ENCODE assay signal across 8 cellular contexts in genomic region chr20:31712564-31713311, GRCh38. TPM values are rescaled to one million over a fixed set of nuclear protein-coding genes. Genes with fewer than 3 reads are reported as not detected.
DNase-seq lines count a peak whose midpoint lies in the region; ATAC-seq and TF ChIP-seq lines count a peak whose summit lies in the region.

No MANE protein-coding gene starts in this region.

- H3K9me3 ChIP-seq in ascending aorta (no peaks in the 10 kb centered on the region), right atrium auricular region (no peaks in the 10 kb centered on the region)

- H3K4me1 Mint-ChIP-seq in progenitor cell of endocrine pancreas (ENCODE audit: low read depth) = peaks cover 75% of the 10 kb centered on the region

- H3K4me3 ChIP-seq in ascending aorta (peak overlapping the region; percentile 18 to 53), right atrium auricular region (peak overlapping the region in 1 of 2 donors; percentile 22)

- TF ChIP-seq CTCF in ascending aorta (IDR thresholded peaks at IDR 0.05) = no peak
- no peak for TF ChIP-seq CTCF in right atrium auricular region (IDR thresholded peaks at IDR 0.05)
- no peak for TF ChIP-seq CTCF in progenitor cell of endocrine pancreas (IDR thresholded peaks at IDR 0.05; ENCODE audit: unreplicated experiment)

- intact Hi-C loops in ascending aorta (cut with DNase I) = loop anchor here (1.0 kb wide), 3 partner anchors 10 to 42 kb away; partner anchors contain the start of gene BCL2L1

- H3K36me3 ChIP-seq in ascending aorta (peaks cover 6 to 23% of the 10 kb centered on the region in 2 donors), right atrium auricular region (peaks cover 43% of the 10 kb centered on the region)

- H3K27ac Mint-ChIP-seq in progenitor cell of endocrine pancreas = peak overlapping the region; percentile 99

- no peaks in the 10 kb centered on the region for H3K27me3 ChIP-seq in ascending aorta
- no peaks in the 10 kb centered on the region for H3K27me3 ChIP-seq in right atrium auricular region

- H3K4me1 ChIP-seq in ascending aorta (peaks cover 28 to 81% of the 10 kb centered on the region in 2 donors), right atrium auricular region (peaks cover 5 to 98% of the 10 kb centered on the region in 2 donors)

- peak overlapping the region; percentile 95 to 98 for H3K27ac ChIP-seq in ascending aorta
- peak overlapping the region; percentile 96 to 98 for H3K27ac ChIP-seq in right atrium auricular region

- peaks cover 44% of the 10 kb centered on the region for H3K36me3 Mint-ChIP-seq in progenitor cell of endocrine pancreas (ENCODE audit: insufficient read depth)

- DNase-seq in AG08396 (ENCODE audit: low spot score) (peak; percentile 71), HT-29 (ENCODE audit: low spot score) (peak; percentile 99), ascending aorta (ENCODE audit: low spot score in 2 of 2) (peak; percentile 87 to 98), right atrium auricular region (ENCODE audit: low spot score) (peak; percentile 97), progenitor cell of endocrine pancreas (ENCODE audit: low spot score, unreplicated experiment) (peak; percentile 41)

- ATAC-seq in GM21737 (IDR thresholded peaks at IDR 0.05; ENCODE audit: unreplicated experiment) (no peak), HG02571 (IDR thresholded peaks at IDR 0.05; ENCODE audit: unreplicated experiment) (no peak), HG02610 (IDR thresholded peaks at IDR 0.05; ENCODE audit: unreplicated experiment) (no peak)

- H3K27me3 Mint-ChIP-seq in progenitor cell of endocrine pancreas = no peaks in the 10 kb centered on the region

- H3K4me3 Mint-ChIP-seq in progenitor cell of endocrine pancreas (ENCODE audit: low read depth) = peak overlapping the region; percentile 40

- no peaks in the 10 kb centered on the region for H3K9me3 Mint-ChIP-seq in progenitor cell of endocrine pancreas (ENCODE audit: low read depth)

RNA-seq across cellular contexts. Expression of gene BCL2L1, which starts 9.9 kb away (rescaled TPM):
- 324 and 325 TPM in 2 replicates for total RNA-seq in HT-29 (2014; rRNA removed; shearing (Covaris generic))
- total RNA-seq in ascending aorta (200 TPM), right atrium auricular region (10 to 100 TPM; 84.2 to 93.5 TPM), progenitor cell of endocrine pancreas (130 and 136 TPM in 2 replicates)

RNA-seq across cellular contexts. Expression of gene TPX2, which starts 26.4 kb away (rescaled TPM):
- total RNA-seq in HT-29 (2014; rRNA removed; shearing (Covaris generic)) = 94.4 and 101 TPM in 2 replicates
- not detected for total RNA-seq in ascending aorta
- 1 to 10 TPM in 1 of 2 donors, under 1 TPM in 1; 0.20 to 2.9 TPM for total RNA-seq in right atrium auricular region
- 71.9 and 77.0 TPM in 2 replicates for total RNA-seq in progenitor cell of endocrine pancreas

Comparison
In these comparisons a context has a peak if more than half of its experiments do, and no peak if none do; other contexts are left out.
1. DNase-seq: peak in every context shown above with its lines; median percentile 99 in HT-29; 97 in right atrium auricular region; 92 in ascending aorta; 71 in AG08396; 41 in progenitor cell of endocrine pancreas.
2. RNA of gene TPX2, which starts 26.4 kb away (total RNA-seq): 94.4 to 101 TPM in HT-29 and 71.9 to 77.0 TPM in progenitor cell of endocrine pancreas; 0.20 to 2.9 TPM in right atrium auricular region and not detected in ascending aorta (single experiment); every median in the first group is over 10 times any median in the second.